ENCODE assay signal across 8 cellular contexts in genomic region chr2:97112320-97113049, GRCh38. TPM values are rescaled to one million over a fixed set of nuclear protein-coding genes. Genes with fewer than 3 reads are reported as not detected.
DNase-seq lines count a peak whose midpoint lies in the region; ATAC-seq and TF ChIP-seq lines count a peak whose summit lies in the region.
"Not testable (repeated sequence)": the region's sequence is repeated elsewhere in the genome, so short reads cannot be mapped to it uniquely, and the experiment has no call there.

No MANE protein-coding gene starts in this region.

- not testable (repeated sequence) for H3K4me1 Mint-ChIP-seq in Calu3 (ENCODE audit: low read depth, unreplicated experiment); neural progenitor cell; stimulated activated effector memory CD8-positive, alpha-beta T cell treated with anti-CD3 and anti-CD28 coated beads, Interleukin-12 subunit alpha, Interleukin-12 subunit beta, amount 100 ng/mL, for 72 hours

- not testable (repeated sequence) for H3K36me3 ChIP-seq in breast epithelium, left ventricle myocardium inferior, neural progenitor cell

- not testable (repeated sequence) for H3K9me3 ChIP-seq in breast epithelium; left ventricle myocardium inferior (replicated peaks); neural progenitor cell (ENCODE audit: low read depth)

- H3K27ac Mint-ChIP-seq in Calu3 (ENCODE audit: unreplicated experiment) (peak overlapping the region; percentile 60), neural progenitor cell (peak overlapping the region; percentile 83)
- H3K27ac Mint-ChIP-seq in stimulated activated effector memory CD8-positive, alpha-beta T cell treated with anti-CD3 and anti-CD28 coated beads, Interleukin-12 subunit alpha, Interleukin-12 subunit beta, amount 100 ng/mL, for 72 hours = peak overlapping the region; percentile 98

- peak overlapping the region; percentile 84 to 95 for H3K27ac ChIP-seq in breast epithelium
- H3K27ac ChIP-seq in left ventricle myocardium inferior (replicated peaks) = peak overlapping the region; percentile 97
- H3K27ac ChIP-seq in neural progenitor cell = not testable (repeated sequence)

- CTCF ChIA-PET in Calu3 (lab: Charles Lee) = interaction anchor here (0.6 to 1.6 kb wide), 6 partner anchors 16 to 312 kb away, joined by 3 to 6 read pairs (median 4); partner anchors contain the start of gene ANKRD39

- H3K4me3 ChIP-seq in breast epithelium = peak overlapping the region; percentile 61 to 92 (median 74)
- H3K4me3 ChIP-seq in left ventricle myocardium inferior = peak overlapping the region; percentile 91
- H3K4me3 ChIP-seq in neural progenitor cell = peak overlapping the region; percentile 99

- not testable (repeated sequence) for H3K9ac ChIP-seq in neural progenitor cell

- H3K27me3 ChIP-seq in breast epithelium; left ventricle myocardium inferior (ENCODE audit: low read depth); neural progenitor cell: not testable (repeated sequence)

- peak overlapping the region; percentile 97 for H3K4me3 Mint-ChIP-seq in Calu3 (ENCODE audit: low read depth, unreplicated experiment)
- peak overlapping the region; percentile 95 for H3K4me3 Mint-ChIP-seq in neural progenitor cell
- H3K4me3 Mint-ChIP-seq in stimulated activated effector memory CD8-positive, alpha-beta T cell treated with anti-CD3 and anti-CD28 coated beads, Interleukin-12 subunit alpha, Interleukin-12 subunit beta, amount 100 ng/mL, for 72 hours = peak overlapping the region; percentile 98

- ATAC-seq in GM21528 (IDR thresholded peaks at IDR 0.05; ENCODE audit: low FRiP score, unreplicated experiment) = peak; percentile 56
- peak; percentile 72 for ATAC-seq in stimulated activated effector memory CD8-positive, alpha-beta T cell treated with anti-CD3 and anti-CD28 coated beads, Interleukin-12 subunit alpha, Interleukin-12 subunit beta, amount 100 ng/mL, for 72 hours

- intact Hi-C loops in Calu3 (cut with micrococcal nuclease; ENCODE audit: unreplicated experiment) = loop anchor here (5.0 kb wide), 2 partner anchors 100 to 255 kb away; partner anchors contain the start of gene ANKRD39
- intact Hi-C loops in breast epithelium (cut with DNase I; ENCODE audit: low total_unique reads); left ventricle myocardium inferior (cut with micrococcal nuclease): not testable (repeated sequence)

- H3K27me3 Mint-ChIP-seq in Calu3 (ENCODE audit: unreplicated experiment) = peaks cover 35% of the 10 kb centered on the region
- H3K27me3 Mint-ChIP-seq in neural progenitor cell (ENCODE audit: insufficient read depth, low read depth) = not testable (repeated sequence)

- not testable (repeated sequence) for BruUV-seq in Calu3 (replicated peaks; lab: Mats Ljungman, UMichigan)

- not testable (repeated sequence) for H3F3A ChIP-seq in neural progenitor cell (ENCODE audit: low read depth)

- TF ChIP-seq CTCF in Calu3 (IDR thresholded peaks at IDR 0.05; ENCODE audit: unreplicated experiment) = peak; percentile 79
- peak; percentile 96 to 98 (median 98) for TF ChIP-seq CTCF in breast epithelium (IDR thresholded peaks at IDR 0.05)
- peak; percentile 85 for TF ChIP-seq CTCF in left ventricle myocardium inferior (IDR thresholded peaks at IDR 0.05; ENCODE audit: borderline replicate concordance)
- peak; percentile 80 for TF ChIP-seq CTCF in neural progenitor cell (IDR thresholded peaks at IDR 0.05)

- H3K4me1 ChIP-seq in breast epithelium, left ventricle myocardium inferior, neural progenitor cell: not testable (repeated sequence)

- H2AFZ ChIP-seq in neural progenitor cell (replicated peaks) = peak overlapping the region; percentile 99

- TF ChIP-seq POLR2A in breast epithelium (IDR thresholded peaks at IDR 0.05) = not testable (repeated sequence)

- peak; percentile 71 for DNase-seq in Calu3
- peak; percentile 71 for DNase-seq in KBM-7
- DNase-seq in activated CD4-positive, alpha-beta T cell treated with anti-CD3 and anti-CD28 coated beads for 4 hours = peak; percentile 34 to 70
- peak in 1 of 2 donors; percentile 59 for DNase-seq in breast epithelium (ENCODE audit: low spot score in 2 of 2)
- peak; percentile 36 for DNase-seq in left ventricle myocardium inferior
- DNase-seq in neural progenitor cell (ENCODE audit: low spot score) = peak; percentile 70
- peak; percentile 42 to 76 for DNase-seq in stimulated activated effector memory CD8-positive, alpha-beta T cell treated with anti-CD3 and anti-CD28 coated beads, Interleukin-12 subunit alpha, Interleukin-12 subunit beta, amount 100 ng/mL, for 72 hours (ENCODE audit: low spot score in 2 of 2)

- in situ Hi-C loops in KBM-7 (cut with MboI; ENCODE audit: low pct_unique_long_range_greater_than_20kb, low sequenced_read_pairs) = not testable (repeated sequence)

- not testable (repeated sequence) for H3K79me2 ChIP-seq in neural progenitor cell (ENCODE audit: low read depth)

- H3K4me2 ChIP-seq in neural progenitor cell = peak overlapping the region; percentile 93

- H3K9me3 Mint-ChIP-seq in Calu3 (ENCODE audit: low read depth, unreplicated experiment); neural progenitor cell; stimulated activated effector memory CD8-positive, alpha-beta T cell treated with anti-CD3 and anti-CD28 coated beads, Interleukin-12 subunit alpha, Interleukin-12 subunit beta, amount 100 ng/mL, for 72 hours: not testable (repeated sequence)

- H4K20me1 ChIP-seq in neural progenitor cell (ENCODE audit: low read depth) = not testable (repeated sequence)

- peaks cover 19% of the 10 kb centered on the region for H3K36me3 Mint-ChIP-seq in Calu3 (ENCODE audit: insufficient read depth, unreplicated experiment)
- not testable (repeated sequence) for H3K36me3 Mint-ChIP-seq in neural progenitor cell; stimulated activated effector memory CD8-positive, alpha-beta T cell treated with anti-CD3 and anti-CD28 coated beads, Interleukin-12 subunit alpha, Interleukin-12 subunit beta, amount 100 ng/mL, for 72 hours

RNA-seq across cellular contexts. Expression of gene ANKRD36, which starts 0.5 kb away (rescaled TPM):
- total RNA-seq in Calu3 (2022) (24.9 and 29.3 TPM in 2 replicates), breast epithelium (10 to 100 TPM; 37.0 to 64.7 (median 44.6) TPM), left ventricle myocardium inferior (4.3 TPM), neural progenitor cell (ENCODE audit: low replicate concordance) (40.2 and 57.2 TPM in 2 replicates)

RNA-seq across cellular contexts. Expression of gene FAHD2B, which starts 17.8 kb away (rescaled TPM):
- 12.6 and 14.2 TPM in 2 replicates for total RNA-seq in Calu3 (2022)
- 10 to 100 TPM; 14.0 to 17.7 (median 15.2) TPM for total RNA-seq in breast epithelium
- 34.1 TPM for total RNA-seq in left ventricle myocardium inferior
- total RNA-seq in neural progenitor cell (ENCODE audit: low replicate concordance) = 13.0 and 24.3 TPM in 2 replicates
